3 cellular contexts compared by ENCODE assay signal in genomic region chr22:46077669-46078099, GRCh38.
TF ChIP-seq lines count a peak whose summit lies in the region.

No MANE protein-coding gene starts in this region.

TF ChIP-seq in liver, 16 proteins besides CTCF, POLR2A, EP300 and RAD21 (continued from another document):
- TF ChIP-seq ZBTB33 (IDR thresholded peaks at IDR 0.05) (no peak), ATF3 (IDR thresholded peaks at IDR 0.05) (no peak), FOXA1 (IDR thresholded peaks at IDR 0.05) (no peak), GABPA (IDR thresholded peaks at IDR 0.05 in 1 of 2, conservative IDR thresholded peaks at IDR 0.05 in 1 of 2) (no peak), FOXA2 (IDR thresholded peaks at IDR 0.05) (no peak)

TF ChIP-seq in HepG2, 621 proteins besides CTCF, POLR2A, EP300 and RAD21 (continued from another document):
- TF ChIP-seq GMEB2 (CRISPR knock-in tag; IDR thresholded peaks at IDR 0.05; ENCODE audit: low read depth) (no peak), GTF3A (CRISPR knock-in tag; conservative IDR thresholded peaks at IDR 0.05) (no peak), SAP130 (CRISPR knock-in tag; IDR thresholded peaks at IDR 0.05; ENCODE audit: low read depth) (no peak), ZNF136 (CRISPR knock-in tag; IDR thresholded peaks at IDR 0.05; ENCODE audit: low read depth) (no peak), ZBTB44 (CRISPR knock-in tag; IDR thresholded peaks at IDR 0.05) (no peak), ZNF850 (CRISPR knock-in tag; conservative IDR thresholded peaks at IDR 0.05) (no peak), ZBTB43 (CRISPR knock-in tag; conservative IDR thresholded peaks at IDR 0.05) (no peak), ZKSCAN1 (IDR thresholded peaks at IDR 0.05; ENCODE audit: low read length) (no peak), GATAD2A (CRISPR knock-in tag; IDR thresholded peaks at IDR 0.05) (no peak), ZNF547 (CRISPR knock-in tag; IDR thresholded peaks at IDR 0.05) (no peak), EZH2 (conservative IDR thresholded peaks at IDR 0.05; ENCODE audit: low read depth, low read length) (no peak), ZBTB21 (CRISPR knock-in tag; IDR thresholded peaks at IDR 0.05) (no peak)

TF ChIP-seq in endothelial cell of umbilical vein, 7 proteins besides CTCF, POLR2A, EP300 and RAD21 (continued from another document):
- TF ChIP-seq FOS (IDR thresholded peaks at IDR 0.05; ENCODE audit: borderline replicate concordance, insufficient read depth, low read length): no peak
- no peak for TF ChIP-seq GATA2 (IDR thresholded peaks at IDR 0.05; ENCODE audit: insufficient read depth, insufficient read length, low read depth, low read length)
- TF ChIP-seq EZH2 (IDR thresholded peaks at IDR 0.05; ENCODE audit: borderline replicate concordance, low read depth, low read length, severe bottlenecking): no peak
- TF ChIP-seq MYC (IDR thresholded peaks at IDR 0.05; ENCODE audit: low read depth, low read length): no peak
